In the genomic region with DNA sequence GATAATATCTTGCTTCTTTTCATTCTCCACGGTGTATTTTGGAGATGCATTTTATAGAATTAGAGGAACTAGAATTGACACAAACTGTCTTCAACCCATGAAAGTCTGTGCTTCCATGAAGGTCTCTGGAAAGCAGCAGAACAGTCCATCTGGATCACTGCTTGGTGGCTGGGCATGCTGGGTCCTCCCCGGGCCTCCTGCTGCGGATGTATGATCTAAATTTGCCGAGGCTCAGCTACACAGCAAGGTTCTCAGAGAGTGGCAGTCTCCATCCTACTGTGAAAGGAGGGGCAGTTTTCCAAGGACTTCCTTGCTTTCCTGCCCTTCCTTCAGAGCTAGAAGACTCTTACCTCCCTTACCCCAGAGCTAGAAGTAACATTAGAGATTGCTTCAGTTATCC, we compare ENCODE assay signal across 15 cellular contexts. TPM values are rescaled to one million over a fixed set of nuclear protein-coding genes. Genes with fewer than 3 reads are reported as not detected.
DNase-seq lines count a peak whose midpoint lies in the region; ATAC-seq, FAIRE-seq and TF ChIP-seq lines count a peak whose summit lies in the region.
"Had no signal": no experiment of that assay in that cellular context is flagged by ENCODE, and none has a peak within 500 bp of the region (broad histone marks: within the 10 kb centered on the region; RNA-seq: fewer than 3 reads in every experiment).

No MANE protein-coding gene starts in this region.

- no peaks in the 10 kb centered on the region for H4K20me1 ChIP-seq in H1 (replicated peaks in 1 of 2; ENCODE audit: control insufficient read depth in 1 of 2, insufficient read depth in 2 of 2, low read length in 2 of 2)

- H3K4me3 Mint-ChIP-seq in activated T-helper 1 cell treated with anti-CD3 and anti-CD28 coated beads, Interleukin-12 subunit alpha, Interleukin-12 subunit beta, Interleukin-2, Interleukin-4 antibody, amounts not matched to agents 30 ng/mL and 10 ng/mL and 1 ng/mL, durations not matched to agents 14 hours and 24 hours and 36 hours: no peak overlapping the region
- H3K4me3 Mint-ChIP-seq: nephron had no signal

- no peaks in the 10 kb centered on the region for H3K27me3 Mint-ChIP-seq in activated T-helper 1 cell treated with anti-CD3 and anti-CD28 coated beads, Interleukin-12 subunit alpha, Interleukin-12 subunit beta, Interleukin-2, Interleukin-4 antibody, amounts not matched to agents 30 ng/mL and 10 ng/mL and 1 ng/mL, durations not matched to agents 14 hours and 24 hours and 36 hours (ENCODE audit: insufficient read depth)

- no peak overlapping the region for H2BK120ac ChIP-seq in H1 (replicated peaks; ENCODE audit: low read depth, low read length)

- no peak overlapping the region for H3K27ac Mint-ChIP-seq in activated T-helper 1 cell treated with anti-CD3 and anti-CD28 coated beads, Interleukin-12 subunit alpha, Interleukin-12 subunit beta, Interleukin-2, Interleukin-4 antibody, amounts not matched to agents 30 ng/mL and 10 ng/mL and 1 ng/mL, durations not matched to agents 14 hours and 24 hours and 36 hours

- TF ChIP-seq EP300 in H1 (IDR thresholded peaks at IDR 0.05; ENCODE audit: borderline replicate concordance in 1 of 2, low read depth in 2 of 2, low read length in 2 of 2): no peak

- TF ChIP-seq RAD21 in H1 (IDR thresholded peaks at IDR 0.05 in 1 of 2, conservative IDR thresholded peaks at IDR 0.05 in 1 of 2; ENCODE audit: low read depth in 2 of 2, low read length in 2 of 2): no peak

- peaks cover 2% of the 10 kb centered on the region for H3K36me3 Mint-ChIP-seq in activated T-helper 1 cell treated with anti-CD3 and anti-CD28 coated beads, Interleukin-12 subunit alpha, Interleukin-12 subunit beta, Interleukin-2, Interleukin-4 antibody, amounts not matched to agents 30 ng/mL and 10 ng/mL and 1 ng/mL, durations not matched to agents 14 hours and 24 hours and 36 hours (ENCODE audit: low read depth)

- H4K91ac ChIP-seq in H1 (replicated peaks; ENCODE audit: insufficient read length, low read length): no peak overlapping the region

- no peak overlapping the region for H3K56ac ChIP-seq in H1 (replicated peaks; ENCODE audit: insufficient read length, low read depth, low read length)

- H3K4me2 ChIP-seq in H1 (ENCODE audit: insufficient read depth in 1 of 2, low read depth in 2 of 2, low read length in 2 of 2): no peak overlapping the region; a peak in 2 of 4 replicates

- H3K4me3 ChIP-seq in heart right ventricle: peak overlapping the region in 3 of 10 donors; percentile 36 to 49 (median 37)
- no peak overlapping the region for H3K4me3 ChIP-seq in H1 (ENCODE audit: extremely low read depth in 1 of 4, insufficient read depth in 2 of 4, low read depth in 3 of 4, low read length in 4 of 4)
- no peak overlapping the region for H3K4me3 ChIP-seq in uterus

- H3K79me1 ChIP-seq in H1 (ENCODE audit: low read depth, low read length): no peaks in the 10 kb centered on the region

- FAIRE-seq in H1 (lab: Jason Lieb, UNC): no peak

- H3K4me1 ChIP-seq in heart right ventricle (peaks cover 45 to 96% (median 92%) of the 10 kb centered on the region in 9 donors), H1 (replicated peaks in 1 of 4; ENCODE audit: control insufficient read depth in 3 of 4, insufficient read depth in 4 of 4, low read length in 3 of 4) (peaks cover 12 to 24% (median 17%) of the 10 kb centered on the region in 4 experiments), uterus (peaks cover 20 to 32% of the 10 kb centered on the region in 2 donors)

- H3K23me2 ChIP-seq in H1 (ENCODE audit: low read depth, low read length): no peaks in the 10 kb centered on the region; the same call in 1 of the 2 replicates

- H4K5ac ChIP-seq in H1 (ENCODE audit: insufficient read length, low read depth, low read length): no peak overlapping the region

- H3K9me3 ChIP-seq in heart right ventricle: no peaks in the 10 kb centered on the region
- no peaks in the 10 kb centered on the region for H3K9me3 ChIP-seq in H1 (ENCODE audit: insufficient read depth in 2 of 2, low read depth in 1 of 2, low read length in 1 of 2)
- no peaks in the 10 kb centered on the region for H3K9me3 ChIP-seq in uterus

- no peaks in the 10 kb centered on the region for H3K27me3 ChIP-seq in heart right ventricle
- no peaks in the 10 kb centered on the region; a peak in 1 of 7 replicates for H3K27me3 ChIP-seq in H1 (replicated peaks in 1 of 4; ENCODE audit: control insufficient read depth in 3 of 4, extremely low read depth in 1 of 4, insufficient read depth in 3 of 4, low read length in 3 of 4)
- no peaks in the 10 kb centered on the region for H3K27me3 ChIP-seq in uterus

- H2AFZ ChIP-seq in H1 (ENCODE audit: low read length): no peak overlapping the region

- H3K9ac ChIP-seq in H1 (replicated peaks in 1 of 4; ENCODE audit: extremely low read depth in 1 of 4, low read depth in 3 of 4, low read length in 3 of 4): no peak overlapping the region

- no peak overlapping the region for H2BK12ac ChIP-seq in H1 (ENCODE audit: low read depth, low read length)

- ATAC-seq in heart right ventricle (peak in 3 of 8 donors; percentile 8 to 20 (median 15)), left cardiac atrium (no peak), omental fat pad (ENCODE audit: low FRiP score) (no peak), HG03378 (IDR thresholded peaks at IDR 0.05; ENCODE audit: unreplicated experiment) (no peak)

- H2BK5ac ChIP-seq in H1 (ENCODE audit: low read depth, low read length): no peak overlapping the region

- WGBS in heart right ventricle, 2 donors: 20 to 37% methylated on average over 4 of the region's 4 CpGs
- 96% methylated on average over 4 of the region's 4 CpGs; no CpG with 5 or more reads in 1 of the 2 experiments for WGBS in H1 (ENCODE audit: extremely low coverage in 1 of 2, insufficient coverage in 1 of 2, insufficient read length in 1 of 2, insufficient replicate concordance in 2 of 2, low coverage in 1 of 2, low lambda C conversion rate in 2 of 2, missing lambda C conversion rate in 1 of 2), 2 experiments

- H3K27ac ChIP-seq in heart right ventricle (peak overlapping the region; percentile 55 to 98 (median 92)), H1 (ENCODE audit: low read depth, low read length) (no peak overlapping the region), uterus (peak overlapping the region; percentile 88 to 94)

- no peak overlapping the region for H3K23ac ChIP-seq in H1 (ENCODE audit: insufficient read length)

- no peak overlapping the region for H2BK20ac ChIP-seq in H1 (ENCODE audit: low read length)

- intact Hi-C loops in heart right ventricle (cut with DNase I): no loop called here
- intact Hi-C loops in left cardiac atrium (cut with DNase I): no loop called here
- intact Hi-C loops in uterus (cut with DNase I; ENCODE audit: low total_unique reads): no loop called here
- intact Hi-C loops in activated T-helper 1 cell treated with anti-CD3 and anti-CD28 coated beads, Interleukin-12 subunit alpha, Interleukin-12 subunit beta, Interleukin-2, Interleukin-4 antibody, amounts not matched to agents 30 ng/mL and 10 ng/mL and 1 ng/mL, durations not matched to agents 14 hours and 24 hours and 36 hours (cut with micrococcal nuclease): no loop called here

- POLR2A ChIA-PET in H1 (lab: Charles Lee; ENCODE audit: partially characterized antibody): interaction anchor here (0.7 to 1.3 kb wide), 3 partner anchors 12 to 147 kb away, joined by 3 to 5 read pairs (median 4); no protein-coding TSS in a partner anchor

- H3K4me1 Mint-ChIP-seq in activated T-helper 1 cell treated with anti-CD3 and anti-CD28 coated beads, Interleukin-12 subunit alpha, Interleukin-12 subunit beta, Interleukin-2, Interleukin-4 antibody, amounts not matched to agents 30 ng/mL and 10 ng/mL and 1 ng/mL, durations not matched to agents 14 hours and 24 hours and 36 hours (ENCODE audit: low read depth): peaks cover 23% of the 10 kb centered on the region

- H2BK15ac ChIP-seq in H1 (ENCODE audit: low read length): no peak overlapping the region

- no peak for TF ChIP-seq CTCF in heart right ventricle (IDR thresholded peaks at IDR 0.05)
- TF ChIP-seq CTCF in H1 (IDR thresholded peaks at IDR 0.05; ENCODE audit: control extremely low read depth in 1 of 3, insufficient read depth in 1 of 3, low read depth in 1 of 3, low read length in 3 of 3): no peak
- TF ChIP-seq CTCF in omental fat pad (IDR thresholded peaks at IDR 0.05): no peak
- no peak for TF ChIP-seq CTCF in uterus (IDR thresholded peaks at IDR 0.05)

- TF ChIP-seq POLR2A in H1 (IDR thresholded peaks at IDR 0.05; ENCODE audit: control extremely low read depth in 1 of 2, low read depth in 2 of 2, low read length in 2 of 2): no peak
- no peak for TF ChIP-seq POLR2A in uterus (IDR thresholded peaks at IDR 0.05)

- peaks cover 0 to 15% (median 2%) of the 10 kb centered on the region in 9 donors for H3K36me3 ChIP-seq in heart right ventricle
- no peaks in the 10 kb centered on the region for H3K36me3 ChIP-seq in H1 (ENCODE audit: control insufficient read depth in 2 of 4, insufficient read depth in 4 of 4, low read length in 3 of 4)
- H3K36me3 ChIP-seq in uterus: no peaks in the 10 kb centered on the region

- no peaks in the 10 kb centered on the region for H3K79me2 ChIP-seq in H1 (ENCODE audit: control insufficient read depth in 1 of 2, insufficient read depth in 2 of 2, low read length in 2 of 2)

- H3K4ac ChIP-seq in H1 (replicated peaks; ENCODE audit: insufficient read length, low read depth, low read length): no peak overlapping the region

- CTCF ChIA-PET in H1 (lab: Charles Lee; ENCODE audit: partially characterized antibody): interaction anchor here (1.0 to 2.6 kb wide), 11 partner anchors 11 to 380 kb away, joined by 3 to 31 read pairs (median 6); no protein-coding TSS in a partner anchor

- no peak overlapping the region for H4K8ac ChIP-seq in H1 (ENCODE audit: extremely low read depth, insufficient read depth, low read length)

- DNase-seq in heart right ventricle (no peak), left cardiac atrium (no peak), H1 (ENCODE audit: low read depth in 1 of 2, low spot score in 2 of 2) (no peak), omental fat pad (ENCODE audit: low spot score) (peak; percentile 11), uterus (no peak), mucosa of gallbladder (ENCODE audit: low spot score) (no peak)
- no peak for DNase-seq in activated T-helper 1 cell treated with anti-CD3 and anti-CD28 coated beads, Interleukin-12 subunit alpha, Interleukin-12 subunit beta, Interleukin-2, Interleukin-4 antibody, amounts not matched to agents 30 ng/mL and 10 ng/mL and 1 ng/mL, durations not matched to agents 14 hours and 24 hours and 36 hours (ENCODE audit: low spot score)
- DNase-seq: activated CD4-positive, alpha-beta T cell treated with anti-CD3 and anti-CD28 coated beads for 4 hours; amygdala; NCI-H1092; NCI-H2227 treated with DMSO at 0.1 percent for 48 hours; substantia nigra; T-helper 1 cell had no signal

- no peak overlapping the region for H3K14ac ChIP-seq in H1 (ENCODE audit: insufficient read length)

- no peak overlapping the region for H2AK5ac ChIP-seq in H1 (ENCODE audit: low read depth, low read length)

- H3K18ac ChIP-seq in H1 (ENCODE audit: extremely low read depth, low read length): peak overlapping the region; percentile 1; the same call in 1 of the 2 replicates

- no peaks in the 10 kb centered on the region for H3K9me3 Mint-ChIP-seq in activated T-helper 1 cell treated with anti-CD3 and anti-CD28 coated beads, Interleukin-12 subunit alpha, Interleukin-12 subunit beta, Interleukin-2, Interleukin-4 antibody, amounts not matched to agents 30 ng/mL and 10 ng/mL and 1 ng/mL, durations not matched to agents 14 hours and 24 hours and 36 hours
- H3K9me3 Mint-ChIP-seq: nephron had no signal

RNA-seq across cellular contexts. Expression of gene PKIG, which starts 15.1 kb away (rescaled TPM):
- total RNA-seq in heart right ventricle (100 to 1,000 TPM; 155 to 342 (median 231) TPM), left cardiac atrium (100 to 1,000 TPM; 159 to 182 TPM), omental fat pad (100 to 1,000 TPM in 3 of 4 donors, 10 to 100 TPM in 1; 90.8 to 133 (median 118) TPM), uterus (100 to 1,000 TPM in 3 of 4 donors, 10 to 100 TPM in 1; 67.1 to 250 (median 145) TPM), mucosa of gallbladder (92.0 TPM)
- polyA plus RNA-seq in heart right ventricle (100 to 1,000 TPM; 180 to 196 TPM), H1 (2011; rRNA removed) (34.3 and 37.5 TPM in 2 replicates)
- total RNA-seq in H1 (2021; fragmentation: NEBNext Ultra II Directional; extraction: Animal tissue kit (Norgen Biotek cat#: 25700)): 25.4 and 26.7 TPM in 2 replicates
- polyA plus RNA-seq in H1 (2011; cell fraction: cytosol; rRNA removed): 33.3 TPM
- 21.0 TPM for polyA plus RNA-seq in H1 (2011; cell fraction: nucleus; rRNA removed)
- polyA plus RNA-seq in H1 (2012, experiment 1 of 2): 23.8 to 29.8 TPM (median 27.7 TPM) in 4 replicates
- 38.2 TPM for polyA plus RNA-seq in H1 (2012, experiment 2 of 2)
- polyA plus RNA-seq in H1 (2013, experiment 1 of 2): 32.9 TPM
- polyA plus RNA-seq in H1 (2013, experiment 2 of 2): 35.0 TPM
- polyA minus RNA-seq in H1 (2011; rRNA and poly(A)+ RNA removed): 8.6 and 9.8 TPM in 2 replicates
- polyA minus RNA-seq in H1 (2011; cell fraction: cytosol; rRNA and poly(A)+ RNA removed): 11.9 TPM
- 7.6 TPM for polyA minus RNA-seq in H1 (2011; cell fraction: nucleus; rRNA and poly(A)+ RNA removed)
- 1.3 and 2.4 TPM in 2 replicates for total RNA-seq in activated T-helper 1 cell treated with anti-CD3 and anti-CD28 coated beads, Interleukin-12 subunit alpha, Interleukin-12 subunit beta, Interleukin-2, Interleukin-4 antibody, amounts not matched to agents 30 ng/mL and 10 ng/mL and 1 ng/mL, durations not matched to agents 14 hours and 24 hours and 36 hours

RNA-seq across cellular contexts. Expression of gene ADA, which starts 54.0 kb away (rescaled TPM):
- total RNA-seq in heart right ventricle (10 to 100 TPM in 1 of 10 donors, 1 to 10 TPM in 9; 1.6 to 18.3 (median 3.8) TPM), left cardiac atrium (10 to 100 TPM; 11.3 to 12.2 TPM), omental fat pad (10 to 100 TPM; 11.5 to 62.6 (median 15.4) TPM), uterus (10 to 100 TPM in 1 of 4 donors, 1 to 10 TPM in 2, under 1 TPM in 1; 0.59 to 11.0 (median 4.8) TPM), mucosa of gallbladder (5.1 TPM)
- polyA plus RNA-seq in heart right ventricle (10 to 100 TPM; 12.9 to 18.3 TPM), H1 (2011; rRNA removed) (32.8 and 33.9 TPM in 2 replicates)
- 19.5 and 19.9 TPM in 2 replicates for total RNA-seq in H1 (2021; fragmentation: NEBNext Ultra II Directional; extraction: Animal tissue kit (Norgen Biotek cat#: 25700))
- polyA plus RNA-seq in H1 (2011; cell fraction: cytosol; rRNA removed): 39.6 TPM
- 34.6 TPM for polyA plus RNA-seq in H1 (2011; cell fraction: nucleus; rRNA removed)
- polyA plus RNA-seq in H1 (2012, experiment 1 of 2): 17.2 to 32.7 TPM (median 27.5 TPM) in 4 replicates
- 29.3 TPM for polyA plus RNA-seq in H1 (2012, experiment 2 of 2)
- 16.4 TPM for polyA plus RNA-seq in H1 (2013, experiment 1 of 2)
- polyA plus RNA-seq in H1 (2013, experiment 2 of 2): 15.0 TPM
- polyA minus RNA-seq in H1 (2011; rRNA and poly(A)+ RNA removed): 18.1 and 23.1 TPM in 2 replicates
- 12.4 TPM for polyA minus RNA-seq in H1 (2011; cell fraction: cytosol; rRNA and poly(A)+ RNA removed)
- 11.7 TPM for polyA minus RNA-seq in H1 (2011; cell fraction: nucleus; rRNA and poly(A)+ RNA removed)
- 45.1 and 45.5 TPM in 2 replicates for total RNA-seq in activated T-helper 1 cell treated with anti-CD3 and anti-CD28 coated beads, Interleukin-12 subunit alpha, Interleukin-12 subunit beta, Interleukin-2, Interleukin-4 antibody, amounts not matched to agents 30 ng/mL and 10 ng/mL and 1 ng/mL, durations not matched to agents 14 hours and 24 hours and 36 hours
